In the genomic region with DNA sequence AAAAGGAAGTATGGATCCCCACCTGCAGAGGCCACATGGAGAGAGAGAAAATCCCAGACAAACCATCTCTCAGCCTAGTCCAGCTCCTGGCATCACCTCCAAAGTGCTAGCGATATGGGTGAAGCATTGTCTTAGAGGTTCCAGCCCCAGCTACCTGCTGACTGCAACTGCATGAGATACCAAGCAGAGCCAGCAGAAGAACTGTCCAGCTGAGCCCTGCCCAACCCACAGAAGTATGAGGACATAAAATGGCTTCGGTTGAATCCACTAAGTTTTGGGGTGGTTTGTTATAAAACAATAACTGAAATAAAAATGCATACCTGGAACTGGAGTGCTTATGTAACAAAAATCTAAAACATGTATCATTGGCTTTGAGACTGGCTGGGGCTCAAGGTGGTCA, we compare ENCODE assay signal across 24 cellular contexts. TPM values are rescaled to one million over a fixed set of nuclear protein-coding genes. Genes with fewer than 3 reads are reported as not detected.
DNase-seq lines count a peak whose midpoint lies in the region; ATAC-seq, FAIRE-seq and TF ChIP-seq lines count a peak whose summit lies in the region.
"Had no signal": no experiment of that assay in that cellular context is flagged by ENCODE, and none has a peak within 500 bp of the region (broad histone marks: within the 10 kb centered on the region; RNA-seq: fewer than 3 reads in every experiment).

No MANE protein-coding gene starts in this region.

- H3K27ac Mint-ChIP-seq in CD4-positive, alpha-beta T cell, result peak overlapping the region; percentile 64
- no peak overlapping the region for H3K27ac Mint-ChIP-seq in GM23338
- H3K27ac Mint-ChIP-seq: CD14-positive monocyte had no signal

- no peaks in the 10 kb centered on the region for H3K36me3 ChIP-seq in GM23338 (ENCODE audit: insufficient read depth)
- H3K36me3 ChIP-seq in H1 (ENCODE audit: control insufficient read depth in 2 of 4, insufficient read depth in 4 of 4, low read length in 3 of 4), result no peaks in the 10 kb centered on the region
- H3K36me3 ChIP-seq: BE2C, BLaER1 had no signal

- H2BK15ac ChIP-seq in H1 (ENCODE audit: low read length), result no peak overlapping the region

- H3K4me2 ChIP-seq in GM23338 (no peak overlapping the region), H1 (ENCODE audit: insufficient read depth in 1 of 2, low read depth in 2 of 2, low read length in 2 of 2) (no peak overlapping the region)
- H3K4me2 ChIP-seq: BLaER1 had no signal

- H3K9me3 Mint-ChIP-seq in CD4-positive, alpha-beta T cell, result peaks cover 3% of the 10 kb centered on the region
- peaks cover 8% of the 10 kb centered on the region for H3K9me3 Mint-ChIP-seq in GM23338

- FAIRE-seq in H1 (lab: Jason Lieb, UNC), result no peak
- FAIRE-seq: A204.1, D721Med, G401.6, GM12891, GM19239 had no signal

- H3K56ac ChIP-seq in H1 (replicated peaks; ENCODE audit: insufficient read length, low read depth, low read length), result no peak overlapping the region

- H3K9me3 ChIP-seq in CD4-positive, alpha-beta T cell (ENCODE audit: control insufficient read depth, low read length), result peaks cover 6% of the 10 kb centered on the region
- peaks cover 0 to 6% of the 10 kb centered on the region in 2 experiments; a peak in 1 of 4 replicates for H3K9me3 ChIP-seq in H1 (ENCODE audit: insufficient read depth in 2 of 2, low read depth in 1 of 2, low read length in 1 of 2)
- H3K9me3 ChIP-seq: BE2C had no signal

- H3K14ac ChIP-seq in H1 (ENCODE audit: insufficient read length), result no peak overlapping the region

- H3K4me1 ChIP-seq in GM23338 (ENCODE audit: insufficient read depth) (no peaks in the 10 kb centered on the region), H1 (replicated peaks in 1 of 4; ENCODE audit: control insufficient read depth in 3 of 4, insufficient read depth in 4 of 4, low read length in 3 of 4) (no peaks in the 10 kb centered on the region)
- H3K4me1 ChIP-seq: BE2C, BLaER1, Caco-2 had no signal

- POLR2A ChIA-PET in CD4-positive, alpha-beta T cell (lab: Charles Lee), result interaction anchor here (0.9 to 2.8 kb wide), 6 partner anchors 9 to 356 kb away, joined by 3 to 18 read pairs (median 6); a partner anchor contains a TSS
- POLR2A ChIA-PET in H1 (lab: Charles Lee; ENCODE audit: partially characterized antibody), result no interaction called here

- intact Hi-C loops in CD4-positive, alpha-beta T cell (cut with DNase I, micrococcal nuclease), result no loop called here

- no peak overlapping the region for H3K9ac ChIP-seq in H1 (replicated peaks in 1 of 4; ENCODE audit: extremely low read depth in 1 of 4, low read depth in 3 of 4, low read length in 3 of 4)
- H3K9ac ChIP-seq: BLaER1 had no signal

- WGBS in H1 (ENCODE audit: extremely low coverage in 1 of 2, insufficient coverage in 1 of 2, insufficient read length in 1 of 2, insufficient replicate concordance in 2 of 2, low coverage in 1 of 2, low lambda C conversion rate in 2 of 2, missing lambda C conversion rate in 1 of 2), 2 experiments, result 85% methylated on average over 2 of the region's 2 CpGs; no CpG with 5 or more reads in 1 of the 2 experiments

- no peak overlapping the region for H2BK120ac ChIP-seq in H1 (replicated peaks; ENCODE audit: low read depth, low read length)

- H3K4me3 Mint-ChIP-seq in CD4-positive, alpha-beta T cell, result no peak overlapping the region
- no peak overlapping the region for H3K4me3 Mint-ChIP-seq in GM23338
- H3K4me3 Mint-ChIP-seq: CD14-positive monocyte; CD8-positive, alpha-beta T cell had no signal

- no peak overlapping the region for H4K5ac ChIP-seq in H1 (ENCODE audit: insufficient read length, low read depth, low read length)

- no peak overlapping the region for H3K4ac ChIP-seq in H1 (replicated peaks; ENCODE audit: insufficient read length, low read depth, low read length)

- no peak overlapping the region for H3K18ac ChIP-seq in H1 (ENCODE audit: extremely low read depth, low read length)

- no peaks in the 10 kb centered on the region for H3K23me2 ChIP-seq in H1 (ENCODE audit: low read depth, low read length)

- H3K4me1 Mint-ChIP-seq in CD4-positive, alpha-beta T cell (ENCODE audit: low read depth), result peaks cover 72% of the 10 kb centered on the region
- no peaks in the 10 kb centered on the region for H3K4me1 Mint-ChIP-seq in GM23338

- no peak overlapping the region for H3K27ac ChIP-seq in CD4-positive, alpha-beta T cell (ENCODE audit: low read depth, low read length)
- H3K27ac ChIP-seq in GM23338 (ENCODE audit: low read depth) (no peak overlapping the region), H1 (ENCODE audit: low read depth, low read length) (no peak overlapping the region)
- H3K27ac ChIP-seq: BLaER1 had no signal

- DNase-seq in CD4-positive, alpha-beta T cell, result no peak
- DNase-seq in GM23338 (ENCODE audit: low spot score), result no peak
- no peak for DNase-seq in H1 (ENCODE audit: low read depth in 1 of 2, low spot score in 2 of 2)
- DNase-seq in NCI-H446 (lab: John Stamatoyannopoulos, UW), result no peak
- DNase-seq in NCI-H1105 treated with DMSO at 0.1 percent for 48 hours (lab: John Stamatoyannopoulos, UW), result no peak
- DNase-seq: 8988T; ACHN; BE2C; C1 segment of cervical spinal cord; Caco-2; Calu3; CD4-positive, CD25-positive, alpha-beta regulatory T cell; CD8-positive, alpha-beta T cell; DMS79 treated with DMSO at 0.1 percent for 48 hours; GF-D8 had no signal

- H3F3A ChIP-seq in GM23338 (replicated peaks; ENCODE audit: low read depth), result no peaks in the 10 kb centered on the region

- H3K36me3 Mint-ChIP-seq in CD4-positive, alpha-beta T cell (ENCODE audit: low read depth), result peaks cover 32% of the 10 kb centered on the region
- H3K36me3 Mint-ChIP-seq in GM23338 (ENCODE audit: low read depth), result no peaks in the 10 kb centered on the region
- H3K36me3 Mint-ChIP-seq: CD14-positive monocyte had no signal

- H3K79me2 ChIP-seq in GM23338 (replicated peaks; ENCODE audit: insufficient read depth) (no peaks in the 10 kb centered on the region), H1 (ENCODE audit: control insufficient read depth in 1 of 2, insufficient read depth in 2 of 2, low read length in 2 of 2) (no peaks in the 10 kb centered on the region)

- H4K20me1 ChIP-seq in GM23338 (replicated peaks; ENCODE audit: insufficient read depth) (no peaks in the 10 kb centered on the region), H1 (replicated peaks in 1 of 2; ENCODE audit: control insufficient read depth in 1 of 2, insufficient read depth in 2 of 2, low read length in 2 of 2) (no peaks in the 10 kb centered on the region)
- H4K20me1 ChIP-seq: BLaER1 had no signal

- H4K91ac ChIP-seq in H1 (replicated peaks; ENCODE audit: insufficient read length, low read length), result no peak overlapping the region

- H3K9me2 ChIP-seq in GM23338 (ENCODE audit: insufficient read depth), result no peaks in the 10 kb centered on the region

- H2BK20ac ChIP-seq in H1 (ENCODE audit: low read length), result no peak overlapping the region

- H3K4me3 ChIP-seq in GM23338 (no peak overlapping the region), H1 (ENCODE audit: extremely low read depth in 1 of 4, insufficient read depth in 2 of 4, low read depth in 3 of 4, low read length in 4 of 4) (no peak overlapping the region)
- H3K4me3 ChIP-seq: BLaER1 had no signal

- no peaks in the 10 kb centered on the region for H3K27me3 ChIP-seq in CD4-positive, alpha-beta T cell (ENCODE audit: control insufficient read depth, insufficient read depth, low read length)
- H3K27me3 ChIP-seq in GM23338 (ENCODE audit: insufficient read depth) (no peaks in the 10 kb centered on the region), H1 (replicated peaks in 1 of 4; ENCODE audit: control insufficient read depth in 3 of 4, extremely low read depth in 1 of 4, insufficient read depth in 3 of 4, low read length in 3 of 4) (no peaks in the 10 kb centered on the region)
- H3K27me3 ChIP-seq: BLaER1 had no signal

- TF ChIP-seq EP300 in H1 (IDR thresholded peaks at IDR 0.05; ENCODE audit: borderline replicate concordance in 1 of 2, low read depth in 2 of 2, low read length in 2 of 2), result no peak

- no peak for TF ChIP-seq RAD21 in H1 (IDR thresholded peaks at IDR 0.05 in 1 of 2, conservative IDR thresholded peaks at IDR 0.05 in 1 of 2; ENCODE audit: low read depth in 2 of 2, low read length in 2 of 2)

- H2AFZ ChIP-seq in GM23338 (no peak overlapping the region), H1 (ENCODE audit: low read length) (no peak overlapping the region)

- H2BK5ac ChIP-seq in H1 (ENCODE audit: low read depth, low read length), result no peak overlapping the region

- peak overlapping the region; percentile 57; the same call in 1 of the 2 replicates for H4K8ac ChIP-seq in H1 (ENCODE audit: extremely low read depth, insufficient read depth, low read length)

- ATAC-seq in CD4-positive, alpha-beta T cell (ENCODE audit: poor library complexity), result no peak
- ATAC-seq in GM23338, result no peak
- ATAC-seq: CD8-positive, alpha-beta T cell had no signal

- no peaks in the 10 kb centered on the region for H3K27me3 Mint-ChIP-seq in CD4-positive, alpha-beta T cell
- H3K27me3 Mint-ChIP-seq in GM23338 (ENCODE audit: insufficient read depth, low read depth, poor library complexity), result peaks cover 2% of the 10 kb centered on the region
- H3K27me3 Mint-ChIP-seq: CD4-positive, CD25-positive, alpha-beta regulatory T cell had no signal

- H3K79me1 ChIP-seq in H1 (ENCODE audit: low read depth, low read length), result no peaks in the 10 kb centered on the region

- no peak overlapping the region for H3K23ac ChIP-seq in H1 (ENCODE audit: insufficient read length)

- TF ChIP-seq CTCF in CD4-positive, alpha-beta T cell (IDR thresholded peaks at IDR 0.05), result no peak
- TF ChIP-seq CTCF in GM23338 (conservative IDR thresholded peaks at IDR 0.05; ENCODE audit: low read depth in 2 of 2) (no peak), H1 (IDR thresholded peaks at IDR 0.05; ENCODE audit: control extremely low read depth in 1 of 3, insufficient read depth in 1 of 3, low read depth in 1 of 3, low read length in 3 of 3) (no peak)

- TF ChIP-seq POLR2A in H1 (IDR thresholded peaks at IDR 0.05; ENCODE audit: control extremely low read depth in 1 of 2, low read depth in 2 of 2, low read length in 2 of 2), result no peak

- H2AK5ac ChIP-seq in H1 (ENCODE audit: low read depth, low read length), result no peak overlapping the region

- H2BK12ac ChIP-seq in H1 (ENCODE audit: low read depth, low read length), result no peak overlapping the region

- CTCF ChIA-PET in CD4-positive, alpha-beta T cell (lab: Charles Lee), result interaction anchor here (0.9 kb wide), 1 partner anchor 81 kb away, joined by 3 read pairs; a partner anchor contains a TSS
- CTCF ChIA-PET in H1 (lab: Charles Lee; ENCODE audit: partially characterized antibody), result no interaction called here

RNA-seq across cellular contexts. Expression of a gene that starts 20.4 kb away (rescaled TPM):
- 10 to 100 TPM; 28.5 to 32.7 TPM for total RNA-seq in CD4-positive, alpha-beta T cell
- total RNA-seq in GM23338 (2014; rRNA removed; shearing (Covaris generic)), result 6.4 and 8.5 TPM in 2 replicates
- polyA plus RNA-seq in GM23338 (2016; fragmentation: Nextera tagmentation; extraction: Ambion mirVana), result 1.4 and 1.8 TPM in 2 replicates
- total RNA-seq in H1 (2021; fragmentation: NEBNext Ultra II Directional; extraction: Animal tissue kit (Norgen Biotek cat#: 25700)), result 2.6 and 3.0 TPM in 2 replicates
- 0.86 and 0.96 TPM in 2 replicates for polyA plus RNA-seq in H1 (2011; rRNA removed)
- 1.7 TPM for polyA plus RNA-seq in H1 (2011; cell fraction: cytosol; rRNA removed)
- 1.4 TPM for polyA plus RNA-seq in H1 (2011; cell fraction: nucleus; rRNA removed)
- 2.1 to 3.7 TPM (median 2.3 TPM) in 4 replicates for polyA plus RNA-seq in H1 (2012, experiment 1 of 2)
- polyA plus RNA-seq in H1 (2012, experiment 2 of 2), result 0.08 TPM
- polyA plus RNA-seq in H1 (2013, experiment 1 of 2), result 2.2 TPM
- 2.1 TPM for polyA plus RNA-seq in H1 (2013, experiment 2 of 2)
- polyA minus RNA-seq in H1 (2011; rRNA and poly(A)+ RNA removed), result 4.1 and 4.3 TPM in 2 replicates
- 1.5 TPM for polyA minus RNA-seq in H1 (2011; cell fraction: cytosol; rRNA and poly(A)+ RNA removed)
- polyA minus RNA-seq in H1 (2011; cell fraction: nucleus; rRNA and poly(A)+ RNA removed), result 4.8 TPM

RNA-seq across cellular contexts. Expression of a gene that starts 28.3 kb away (rescaled TPM):
- total RNA-seq in CD4-positive, alpha-beta T cell, result not detected
- not detected in 2 replicates for total RNA-seq in GM23338 (2014; rRNA removed; shearing (Covaris generic))
- polyA plus RNA-seq in GM23338 (2016; fragmentation: Nextera tagmentation; extraction: Ambion mirVana), result not detected in 2 replicates
- not detected in 2 replicates for total RNA-seq in H1 (2021; fragmentation: NEBNext Ultra II Directional; extraction: Animal tissue kit (Norgen Biotek cat#: 25700))
- polyA plus RNA-seq in H1 (2011; rRNA removed), result not detected in 2 replicates
- not detected for polyA plus RNA-seq in H1 (2011; cell fraction: cytosol; rRNA removed)
- polyA plus RNA-seq in H1 (2011; cell fraction: nucleus; rRNA removed), result not detected
- polyA plus RNA-seq in H1 (2012, experiment 1 of 2), result not detected in 4 replicates
- polyA plus RNA-seq in H1 (2012, experiment 2 of 2), result not detected
- polyA plus RNA-seq in H1 (2013, experiment 1 of 2), result not detected
- not detected for polyA plus RNA-seq in H1 (2013, experiment 2 of 2)
- not detected in 2 replicates for polyA minus RNA-seq in H1 (2011; rRNA and poly(A)+ RNA removed)
- not detected for polyA minus RNA-seq in H1 (2011; cell fraction: cytosol; rRNA and poly(A)+ RNA removed)
- not detected for polyA minus RNA-seq in H1 (2011; cell fraction: nucleus; rRNA and poly(A)+ RNA removed)
- total RNA-seq: A673; Caco-2; Calu3; CD4-positive, CD25-positive, alpha-beta regulatory T cell; CD8-positive, alpha-beta T cell had no signal
- polyA plus RNA-seq: AG04450, CD14-positive monocyte had no signal
